ENCODE assay signal across 21 cellular contexts in genomic region chr16:76650579-76650978, GRCh38.
"Had no signal": no experiment of that assay in that cellular context is flagged by ENCODE, and none has a peak within 500 bp of the region (broad histone marks: within the 10 kb centered on the region; RNA-seq: fewer than 3 reads in every experiment).

No MANE protein-coding gene starts in this region.

- DNase-seq: activated CD4-positive, alpha-beta T cell treated with anti-CD3 and anti-CD28 coated beads for 1 hour; activated CD4-positive, alpha-beta T cell treated with anti-CD3 and anti-CD28 coated beads, Interleukin-2, amount 50 U/mL, for 48 hours; activated CD8-positive, alpha-beta memory T cell treated with anti-CD3 and anti-CD28 coated beads, Interleukin-2, amount 10 ng/mL, durations not matched to agents 7 days and 5 days; activated effector memory CD4-positive, alpha-beta T cell treated with Interleukin-2 at 50 U/mL for 16 hours; activated T-cell treated with anti-CD3 and anti-CD28 coated beads, Interleukin-2, amount 50 U/mL, for 24 hours; caudate nucleus; colonic mucosa; esophagus squamous epithelium; foreskin fibroblast; glutamatergic neuron; hypothalamus; kidney; left ventricle myocardium superior; nucleus accumbens; posterior cingulate gyrus; upper lobe of right lung had no signal

- H3K4me1 Mint-ChIP-seq: activated CD8-positive, alpha-beta memory T cell treated with anti-CD3 and anti-CD28 coated beads, Interleukin-2, amount 10 ng/mL, durations not matched to agents 7 days and 5 days; stimulated activated effector memory CD8-positive, alpha-beta T cell treated with anti-CD3 and anti-CD28 coated beads, Interleukin-12 subunit alpha, Interleukin-12 subunit beta, amount 100 ng/mL, for 72 hours had no signal

- H3K27me3 ChIP-seq: colonic mucosa, esophagus squamous epithelium, upper lobe of right lung had no signal

- H3K27ac ChIP-seq: colonic mucosa, esophagus squamous epithelium, thoracic aorta, upper lobe of right lung, VCaP had no signal

- H3K27me3 Mint-ChIP-seq: activated CD8-positive, alpha-beta memory T cell treated with anti-CD3 and anti-CD28 coated beads, Interleukin-2, amount 10 ng/mL, durations not matched to agents 7 days and 5 days; activated T-cell treated with anti-CD3 and anti-CD28 coated beads, Interleukin-2, amount 50 U/mL, for 24 hours; natural killer cell treated with Interleukin-12 subunit alpha and Interleukin-12 subunit beta and Interleukin-15 and Interleukin-18, amount 100 ng/mL, for 72 hours had no signal

- H3K9me3 Mint-ChIP-seq: activated T-cell treated with anti-CD3 and anti-CD28 coated beads, Interleukin-2, amount 50 U/mL, for 24 hours had no signal

- ATAC-seq: activated CD8-positive, alpha-beta memory T cell treated with anti-CD3 and anti-CD28 coated beads, Interleukin-2, amount 10 ng/mL, durations not matched to agents 7 days and 5 days; activated naive CD4-positive, alpha-beta T cell treated with anti-CD3 and anti-CD28 coated beads, Interleukin-2, amount 50 U/mL, for 72 hours; left ventricle myocardium superior; natural killer cell treated with Interleukin-12 subunit alpha and Interleukin-12 subunit beta and Interleukin-15 and Interleukin-18, amount 100 ng/mL, for 72 hours; stimulated activated effector memory CD8-positive, alpha-beta T cell treated with anti-CD3 and anti-CD28 coated beads, Interleukin-12 subunit alpha, Interleukin-12 subunit beta, amount 100 ng/mL, for 72 hours; upper lobe of right lung had no signal

- H3K4me1 ChIP-seq: colonic mucosa, esophagus squamous epithelium, upper lobe of right lung had no signal

- H3K36me3 Mint-ChIP-seq: activated CD8-positive, alpha-beta memory T cell treated with anti-CD3 and anti-CD28 coated beads, Interleukin-2, amount 10 ng/mL, durations not matched to agents 7 days and 5 days; activated naive CD4-positive, alpha-beta T cell treated with anti-CD3 and anti-CD28 coated beads, Interleukin-2, amount 50 U/mL, for 72 hours; natural killer cell treated with Interleukin-12 subunit alpha and Interleukin-12 subunit beta and Interleukin-15 and Interleukin-18, amount 100 ng/mL, for 72 hours; stimulated activated effector memory CD8-positive, alpha-beta T cell treated with anti-CD3 and anti-CD28 coated beads, Interleukin-12 subunit alpha, Interleukin-12 subunit beta, amount 100 ng/mL, for 72 hours had no signal

- H3K27ac Mint-ChIP-seq: activated CD8-positive, alpha-beta memory T cell treated with anti-CD3 and anti-CD28 coated beads, Interleukin-2, amount 10 ng/mL, durations not matched to agents 7 days and 5 days; activated naive CD4-positive, alpha-beta T cell treated with anti-CD3 and anti-CD28 coated beads, Interleukin-2, amount 50 U/mL, for 72 hours; activated T-cell treated with anti-CD3 and anti-CD28 coated beads, Interleukin-2, amount 50 U/mL, for 24 hours; natural killer cell treated with Interleukin-12 subunit alpha and Interleukin-12 subunit beta and Interleukin-15 and Interleukin-18, amount 100 ng/mL, for 72 hours; stimulated activated effector memory CD8-positive, alpha-beta T cell treated with anti-CD3 and anti-CD28 coated beads, Interleukin-12 subunit alpha, Interleukin-12 subunit beta, amount 100 ng/mL, for 72 hours had no signal

- H3K4me3 Mint-ChIP-seq: activated CD8-positive, alpha-beta memory T cell treated with anti-CD3 and anti-CD28 coated beads, Interleukin-2, amount 10 ng/mL, durations not matched to agents 7 days and 5 days; activated T-cell treated with anti-CD3 and anti-CD28 coated beads, Interleukin-2, amount 50 U/mL, for 24 hours; natural killer cell treated with Interleukin-12 subunit alpha and Interleukin-12 subunit beta and Interleukin-15 and Interleukin-18, amount 100 ng/mL, for 72 hours; stimulated activated effector memory CD8-positive, alpha-beta T cell treated with anti-CD3 and anti-CD28 coated beads, Interleukin-12 subunit alpha, Interleukin-12 subunit beta, amount 100 ng/mL, for 72 hours had no signal
